In genomic region chr1:5992034-5992813, GRCh38 we compare ENCODE assay signal across 1 cellular context.
A peak's percentile ranks its signal among the peaks of the same experiment; 100 is the strongest.
TF ChIP-seq lines count a peak whose summit lies in the region.

Gene NPHP4 (minus strand): TSS chr1:5992425. CDS start chr1:5986289, 6,136 bp downstream.

TF ChIP-seq in GM12878, 131 proteins besides CTCF, POLR2A, EP300 and RAD21 (continued from another document and continues in another):
- TF ChIP-seq SMARCA5 (IDR thresholded peaks at IDR 0.05) (0 out of 2 replicates have a peak, but pooled peaks have one; percentile 37), ZBTB11 (CRISPR knock-in tag; IDR thresholded peaks at IDR 0.05) (no peak), PBX3 (IDR thresholded peaks at IDR 0.05; ENCODE audit: insufficient replicate concordance, low read depth, low read length) (peak; percentile 99), SP1 (IDR thresholded peaks at IDR 0.05; ENCODE audit: low read depth, low read length) (peak; percentile 100), CEBPB (IDR thresholded peaks at IDR 0.05; ENCODE audit: borderline replicate concordance in 1 of 2, low read depth in 2 of 2, low read length in 2 of 2) (no peak), EED (IDR thresholded peaks at IDR 0.05; ENCODE audit: low read depth) (no peak), IRF5 (IDR thresholded peaks at IDR 0.05; ENCODE audit: borderline replicate concordance) (no peak), NKRF (conservative IDR thresholded peaks at IDR 0.05) (peak; percentile 99), E2F8 (IDR thresholded peaks at IDR 0.05; ENCODE audit: low read depth, partially characterized antibody) (no peak), RB1 (IDR thresholded peaks at IDR 0.05; ENCODE audit: borderline replicate concordance) (peak; percentile 77; the same call in 1 of the 2 replicates), ETV6 (conservative IDR thresholded peaks at IDR 0.05 in 1 of 2, IDR thresholded peaks at IDR 0.05 in 1 of 2; ENCODE audit: borderline replicate concordance in 1 of 2, low read depth in 1 of 2) (no peak), ZNF24 (IDR thresholded peaks at IDR 0.05) (no peak), RFX5 (IDR thresholded peaks at IDR 0.05; ENCODE audit: low read depth, low read length) (peak; percentile 83), FOS (IDR thresholded peaks at IDR 0.05; ENCODE audit: borderline replicate concordance, extremely low read depth, insufficient read length) (peak; percentile 95), REST (IDR thresholded peaks at IDR 0.05; ENCODE audit: low read depth, low read length) (no peak), HDAC6 (IDR thresholded peaks at IDR 0.05; ENCODE audit: unreplicated experiment) (no peak), CHD1 (IDR thresholded peaks at IDR 0.05; ENCODE audit: low read depth, low read length) (peak; percentile 97), KAT2A (conservative IDR thresholded peaks at IDR 0.05; ENCODE audit: control insufficient read depth, low read depth, low read length) (no peak), MAX (IDR thresholded peaks at IDR 0.05; ENCODE audit: low read depth, low read length) (no peak; the same call in 1 of the 2 replicates), TAF1 (IDR thresholded peaks at IDR 0.05; ENCODE audit: borderline replicate concordance, low read depth, low read length) (peak; percentile 72; the same call in 1 of the 2 replicates), STAT1 (conservative IDR thresholded peaks at IDR 0.05) (no peak), CREB1 (IDR thresholded peaks at IDR 0.05; ENCODE audit: low read depth) (peak; percentile 95), ZBTB40 (IDR thresholded peaks at IDR 0.05; ENCODE audit: borderline replicate concordance) (peak; percentile 51; the same call in 1 of the 2 replicates), STAT3 (IDR thresholded peaks at IDR 0.05; ENCODE audit: low read depth, low read length) (no peak), RUNX3 (IDR thresholded peaks at IDR 0.05; ENCODE audit: low read length) (peak; percentile 25; the same call in 1 of the 2 replicates), NR2F1 (conservative IDR thresholded peaks at IDR 0.05) (peak; percentile 97), MYB (IDR thresholded peaks at IDR 0.05; ENCODE audit: borderline replicate concordance, low read depth, low read length) (no peak), EGR1 (IDR thresholded peaks at IDR 0.05; ENCODE audit: borderline replicate concordance in 1 of 2, low read depth in 2 of 2, low read length in 2 of 2) (peak in 1 of 2 experiments; percentile 50; a peak in 1 of 3 replicates), ZNF592 (IDR thresholded peaks at IDR 0.05) (peak; percentile 72; the same call in 1 of the 2 replicates), NFYA (IDR thresholded peaks at IDR 0.05; ENCODE audit: borderline replicate concordance, low read depth, low read length) (peak; percentile 56; the same call in 1 of the 2 replicates)
